In the genomic region with DNA sequence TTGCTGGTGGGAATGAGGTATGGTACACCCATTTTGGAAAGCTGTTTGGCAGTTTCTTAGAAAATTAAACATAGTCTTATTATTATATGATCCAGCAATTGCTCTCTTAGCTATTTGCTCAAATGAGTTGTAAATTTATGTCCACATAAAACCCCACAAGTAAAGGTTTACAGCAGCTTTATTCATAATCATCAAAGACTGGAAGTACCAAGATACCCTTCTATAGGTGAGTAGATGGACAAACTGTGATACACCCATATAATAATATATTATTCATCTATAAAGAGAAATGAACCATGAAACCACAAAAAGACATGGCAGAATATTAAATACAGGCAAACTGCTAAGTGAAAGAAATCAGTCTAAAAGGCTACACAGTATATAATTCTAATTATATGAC, we compare ENCODE assay signal across 7 cellular contexts.
"Had no signal": no experiment of that assay in that cellular context is flagged by ENCODE, and none has a peak within 500 bp of the region (broad histone marks: within the 10 kb centered on the region; RNA-seq: fewer than 3 reads in every experiment).

No MANE protein-coding gene starts in this region.

- DNase-seq: IMR-90, KBM-7, KG1 had no signal

- H3K27me3 Mint-ChIP-seq: IgD-negative memory B cell had no signal

- H3K36me3 Mint-ChIP-seq: IgD-negative memory B cell had no signal

- ATAC-seq: HepG2, K562 had no signal

- H3K4me3 ChIP-seq: K562 had no signal

- H3K4me3 Mint-ChIP-seq: IgD-negative memory B cell had no signal

- H3K27ac ChIP-seq: HL-60 had no signal

- H3K4me1 Mint-ChIP-seq: IgD-negative memory B cell had no signal

- H3K27ac Mint-ChIP-seq: IgD-negative memory B cell had no signal
